In the genomic region with DNA sequence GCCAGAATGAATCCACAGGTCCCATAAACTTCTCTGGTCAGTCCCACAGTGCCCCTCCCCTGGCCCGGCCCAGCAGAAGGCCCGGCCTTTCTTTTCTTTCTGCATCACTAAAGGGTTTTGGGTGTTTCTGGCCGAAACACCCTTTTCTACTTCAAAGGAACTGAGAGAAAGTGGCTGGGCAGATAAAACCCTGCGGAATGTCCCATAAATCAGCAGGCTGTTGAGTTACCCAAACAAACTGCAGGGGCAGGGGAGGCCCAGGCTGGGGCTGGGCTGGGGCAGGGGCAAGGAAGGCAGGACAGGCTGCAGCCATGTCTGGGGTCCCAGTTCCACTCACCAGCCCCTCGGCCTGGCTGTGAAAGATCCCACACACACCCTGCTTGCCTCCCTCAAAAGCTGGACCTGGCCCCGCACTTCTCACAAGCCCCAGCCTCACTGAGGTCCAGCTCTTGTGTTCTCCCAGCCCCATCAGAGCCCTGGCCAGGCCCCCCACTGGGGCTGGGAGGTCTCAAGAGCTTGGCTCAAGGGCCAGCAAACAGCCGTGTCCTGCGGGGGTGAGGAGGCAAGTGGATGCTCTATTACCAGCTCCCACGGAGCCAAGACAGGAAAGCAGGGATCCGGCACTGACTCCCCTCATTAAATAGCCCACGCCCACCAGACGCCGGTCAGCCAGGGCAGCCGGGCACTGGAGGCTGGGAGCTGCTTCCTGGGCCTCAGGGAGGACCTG, we compare ENCODE assay signal across 11 cellular contexts. TPM values are rescaled to one million over a fixed set of nuclear protein-coding genes. Genes with fewer than 3 reads are reported as not detected.
DNase-seq lines count a peak whose midpoint lies in the region; ATAC-seq and TF ChIP-seq lines count a peak whose summit lies in the region.
"Had no signal": no experiment of that assay in that cellular context is flagged by ENCODE, and none has a peak within 500 bp of the region (broad histone marks: within the 10 kb centered on the region; RNA-seq: fewer than 3 reads in every experiment).

No MANE protein-coding gene starts in this region.

- TF ChIP-seq CTCF in heart left ventricle (IDR thresholded peaks at IDR 0.05), result no peak
- TF ChIP-seq CTCF in osteoblast (IDR thresholded peaks at IDR 0.05; ENCODE audit: extremely low read depth, low read depth, low read length), result no peak

- no peak overlapping the region for H3K4me2 ChIP-seq in osteoblast (ENCODE audit: insufficient read depth, low read length)

- H3K4me3 ChIP-seq in SJCRH30, result no peak overlapping the region
- no peak overlapping the region for H3K4me3 ChIP-seq in heart left ventricle
- H3K4me3 ChIP-seq in osteoblast (ENCODE audit: insufficient read depth, low read length), result no peak overlapping the region
- H3K4me3 ChIP-seq: upper lobe of right lung had no signal

- H3K27ac ChIP-seq in SJCRH30 (no peak overlapping the region), heart left ventricle (peak overlapping the region in 11 of 12 donors; percentile 1 to 84 (median 41)), osteoblast (ENCODE audit: low read depth, low read length) (no peak overlapping the region)
- H3K27ac ChIP-seq: upper lobe of right lung had no signal

- H3K4me1 ChIP-seq in SJCRH30 (peaks cover 15% of the 10 kb centered on the region; the same call in 1 of the 2 replicates), heart left ventricle (peaks cover 6 to 66% (median 45%) of the 10 kb centered on the region in 12 donors), osteoblast (ENCODE audit: insufficient read depth, low read length) (peaks cover 10% of the 10 kb centered on the region)

- peaks cover 6% of the 10 kb centered on the region for H4K20me1 ChIP-seq in osteoblast (ENCODE audit: insufficient read depth, low read length)

- intact Hi-C loops in heart left ventricle (cut with DNase I), result loop anchor here in 4 of 10 donors (2.0 to 10.0 kb wide), 3 partner anchors 84 to 362 kb away; no protein-coding TSS in a partner anchor

- H3K9me3 ChIP-seq in SJCRH30 (replicated peaks) (no peaks in the 10 kb centered on the region), heart left ventricle (no peaks in the 10 kb centered on the region), osteoblast (ENCODE audit: low read depth, low read length) (no peaks in the 10 kb centered on the region)
- H3K9me3 ChIP-seq: upper lobe of right lung had no signal

- 61 to 71% (median 66%) methylated on average over 12 to 14 of the region's 14 CpGs for WGBS in heart left ventricle, 4 donors

- H3K36me3 ChIP-seq in SJCRH30, result no peaks in the 10 kb centered on the region
- peaks cover 0 to 5% (median 0%) of the 10 kb centered on the region in 9 donors for H3K36me3 ChIP-seq in heart left ventricle
- no peaks in the 10 kb centered on the region for H3K36me3 ChIP-seq in osteoblast (ENCODE audit: insufficient read depth, low read length)
- H3K36me3 ChIP-seq: upper lobe of right lung had no signal

- peak; percentile 54 for DNase-seq in EH (ENCODE audit: low read depth)
- DNase-seq in SJCRH30, result peak; percentile 28 to 34
- peak in 3 of 5 donors; percentile 30 to 61 (median 53) for DNase-seq in heart left ventricle
- DNase-seq in osteoblast (ENCODE audit: insufficient read length, low spot score, missing footprints), result peak; percentile 84
- no peak for DNase-seq in activated naive CD4-positive, alpha-beta T cell (lab: John Stamatoyannopoulos, UW)
- DNase-seq in NCI-H2196 treated with DMSO at 0.1 percent for 48 hours (lab: John Stamatoyannopoulos, UW; ENCODE audit: unreplicated experiment), result no peak
- no peak for DNase-seq in NCI-H187 treated with DMSO at 0.1 percent for 48 hours (lab: John Stamatoyannopoulos, UW)
- DNase-seq: activated naive CD8-positive, alpha-beta T cell treated with anti-CD3 and anti-CD28 coated beads, Interleukin-2, amount 50 U/mL, for 24 hours; CD4-positive, CD25-positive, alpha-beta regulatory T cell; upper lobe of right lung had no signal

- ATAC-seq in heart left ventricle, result no peak
- ATAC-seq in HG03025 (IDR thresholded peaks at IDR 0.05; ENCODE audit: low FRiP score, unreplicated experiment), result no peak
- ATAC-seq: activated naive CD8-positive, alpha-beta T cell treated with anti-CD3 and anti-CD28 coated beads, Interleukin-2, amount 50 U/mL, for 24 hours had no signal

- H3K79me2 ChIP-seq in osteoblast (ENCODE audit: insufficient read depth, low read length), result no peaks in the 10 kb centered on the region

- no peak overlapping the region for H2AFZ ChIP-seq in osteoblast (ENCODE audit: low read length)

- no peaks in the 10 kb centered on the region for H3K27me3 ChIP-seq in SJCRH30
- no peaks in the 10 kb centered on the region for H3K27me3 ChIP-seq in heart left ventricle
- H3K27me3 ChIP-seq in osteoblast (ENCODE audit: insufficient read depth, low read length), result no peaks in the 10 kb centered on the region
- H3K27me3 ChIP-seq: upper lobe of right lung had no signal

- no peak for TF ChIP-seq POLR2A in heart left ventricle (IDR thresholded peaks at IDR 0.05)

RNA-seq across cellular contexts. Expression of a gene that starts 41.9 kb away (rescaled TPM):
- total RNA-seq in SJCRH30 (2014; rRNA removed; shearing (Covaris generic)), result 17.5 and 18.6 TPM in 2 replicates
- total RNA-seq in heart left ventricle (10 to 100 TPM; 11.8 to 35.3 (median 30.2) TPM), osteoblast (28.6 and 35.4 TPM in 2 replicates)
- 10 to 100 TPM in 1 of 2 donors, 1 to 10 TPM in 1; 9.1 to 20.6 TPM for polyA plus RNA-seq in heart left ventricle

RNA-seq across cellular contexts. Expression of a gene that starts 42.4 kb away (rescaled TPM):
- total RNA-seq in SJCRH30 (2014; rRNA removed; shearing (Covaris generic)), result 72.6 and 79.4 TPM in 2 replicates
- total RNA-seq in heart left ventricle (100 to 1,000 TPM in 4 of 9 donors, 10 to 100 TPM in 5; 80.1 to 130 (median 99.4) TPM), osteoblast (58.6 and 65.1 TPM in 2 replicates)
- polyA plus RNA-seq in heart left ventricle, result 10 to 100 TPM; 49.7 to 81.7 TPM

Comparison
In these comparisons a context has a peak if more than half of its experiments do, and no peak if none do; other contexts are left out.
1. DNase-seq: peak in EH (single experiment), SJCRH30 (2 of 2), heart left ventricle (3 of 5) and osteoblast (single experiment); none in activated naive CD4-positive, alpha-beta T cell (0 of 4), NCI-H2196 treated with DMSO at 0.1 percent for 48 hours (single experiment) and NCI-H187 treated with DMSO at 0.1 percent for 48 hours (single experiment).
2. H3K27ac ChIP-seq: peak in heart left ventricle (11 of 12); none in SJCRH30 (single experiment) and osteoblast (single experiment).